Comparison of ENCODE assay signal across 12 cellular contexts in genomic region chr2:45759310-45759851, GRCh38.
DNase-seq lines count a peak whose midpoint lies in the region; ATAC-seq and TF ChIP-seq lines count a peak whose summit lies in the region.
"Had no signal": no experiment of that assay in that cellular context is flagged by ENCODE, and none has a peak within 500 bp of the region (broad histone marks: within the 10 kb centered on the region; RNA-seq: fewer than 3 reads in every experiment).

No MANE protein-coding gene starts in this region.

- H3K4me1 ChIP-seq in foreskin keratinocyte = peaks cover 12% of the 10 kb centered on the region
- no peaks in the 10 kb centered on the region for H3K4me1 ChIP-seq in effector memory CD4-positive, alpha-beta T cell (ENCODE audit: control insufficient read depth, insufficient read depth, low read length, poor library complexity, severe bottlenecking)

- no peaks in the 10 kb centered on the region for H3K27me3 ChIP-seq in foreskin keratinocyte
- H3K27me3 ChIP-seq in effector memory CD4-positive, alpha-beta T cell (replicated peaks; ENCODE audit: control insufficient read depth, insufficient read depth, low read length, poor library complexity, severe bottlenecking) = no peaks in the 10 kb centered on the region

- ATAC-seq in foreskin keratinocyte = peak; percentile 70
- peak; percentile 84 for ATAC-seq in sciatic nerve
- ATAC-seq in HG03025 (IDR thresholded peaks at IDR 0.05; ENCODE audit: low FRiP score, unreplicated experiment) = no peak
- no peak for ATAC-seq in HG03095 (IDR thresholded peaks at IDR 0.05; ENCODE audit: unreplicated experiment)

- no peaks in the 10 kb centered on the region for H3K27me3 Mint-ChIP-seq in Calu3 (ENCODE audit: unreplicated experiment)
- H3K27me3 Mint-ChIP-seq: activated B cell treated with CpG ODN at 0.5 μM for 24 hours; activated naive CD4-positive, alpha-beta T cell treated with anti-CD3 and anti-CD28 coated beads, Interleukin-2, amount 50 U/mL, for 24 hours had no signal

- no peak overlapping the region for H3K4me3 ChIP-seq in effector memory CD4-positive, alpha-beta T cell (ENCODE audit: insufficient read depth, low read depth, low read length, poor library complexity, severe bottlenecking)

- TF ChIP-seq CTCF in foreskin keratinocyte (conservative IDR thresholded peaks at IDR 0.05) = no peak
- no peak for TF ChIP-seq CTCF in Calu3 (IDR thresholded peaks at IDR 0.05; ENCODE audit: unreplicated experiment)

- intact Hi-C loops in sciatic nerve (cut with DNase I) = no loop called here
- intact Hi-C loops in Calu3 (cut with micrococcal nuclease; ENCODE audit: unreplicated experiment) = no loop called here

- no TSS peak for BruUV-seq in Calu3 (replicated peaks; lab: Mats Ljungman, UMichigan)

- H3K4me1 Mint-ChIP-seq in Calu3 (ENCODE audit: low read depth, unreplicated experiment) = no peaks in the 10 kb centered on the region
- H3K4me1 Mint-ChIP-seq: activated naive CD4-positive, alpha-beta T cell treated with anti-CD3 and anti-CD28 coated beads, Interleukin-2, amount 50 U/mL, for 24 hours had no signal

- H3K9me3 Mint-ChIP-seq in Calu3 (ENCODE audit: low read depth, unreplicated experiment) = no peaks in the 10 kb centered on the region
- H3K9me3 Mint-ChIP-seq: activated B cell treated with CpG ODN at 0.5 μM for 24 hours; activated naive CD4-positive, alpha-beta T cell treated with anti-CD3 and anti-CD28 coated beads, Interleukin-2, amount 50 U/mL, for 24 hours had no signal

- H3K36me3 ChIP-seq in effector memory CD4-positive, alpha-beta T cell (ENCODE audit: control insufficient read depth, insufficient read depth, low read length) = no peaks in the 10 kb centered on the region

- CTCF ChIA-PET in Calu3 (lab: Charles Lee) = interaction anchor here (1.0 kb wide), 1 partner anchor 19 kb away, joined by 3 read pairs; no protein-coding TSS in a partner anchor

- DNase-seq in GM04504 (ENCODE audit: low read depth) (peak; percentile 55), SK-N-DZ (ENCODE audit: low spot score) (peak; percentile 76), foreskin keratinocyte (peak in 1 of 2 donors; percentile 67), sciatic nerve (ENCODE audit: low spot score) (no peak), Calu3 (no peak)
- DNase-seq in effector memory CD4-positive, alpha-beta T cell = no peak
- DNase-seq: activated B cell treated with CpG ODN at 0.5 μM for 24 hours, erythroblast, Karpas-422 had no signal

- no peak overlapping the region for H3K27ac ChIP-seq in foreskin keratinocyte
- H3K27ac ChIP-seq in effector memory CD4-positive, alpha-beta T cell (ENCODE audit: insufficient read depth, low read length, poor library complexity, severe bottlenecking) = no peak overlapping the region

- no peaks in the 10 kb centered on the region for H3K36me3 Mint-ChIP-seq in Calu3 (ENCODE audit: insufficient read depth, unreplicated experiment)
- H3K36me3 Mint-ChIP-seq: activated naive CD4-positive, alpha-beta T cell treated with anti-CD3 and anti-CD28 coated beads, Interleukin-2, amount 50 U/mL, for 24 hours had no signal

- H3K4me3 Mint-ChIP-seq in Calu3 (ENCODE audit: low read depth, unreplicated experiment) = no peak overlapping the region
- H3K4me3 Mint-ChIP-seq: activated B cell treated with CpG ODN at 0.5 μM for 24 hours; activated naive CD4-positive, alpha-beta T cell treated with anti-CD3 and anti-CD28 coated beads, Interleukin-2, amount 50 U/mL, for 24 hours had no signal

- no peak overlapping the region for H3K27ac Mint-ChIP-seq in Calu3 (ENCODE audit: unreplicated experiment)
- H3K27ac Mint-ChIP-seq: activated B cell treated with CpG ODN at 0.5 μM for 24 hours; activated naive CD4-positive, alpha-beta T cell treated with anti-CD3 and anti-CD28 coated beads, Interleukin-2, amount 50 U/mL, for 24 hours had no signal

- no peaks in the 10 kb centered on the region for H3K9me3 ChIP-seq in effector memory CD4-positive, alpha-beta T cell (ENCODE audit: control insufficient read depth, low read length)

Comparison
In these comparisons a context has a peak if more than half of its experiments do, and no peak if none do; other contexts are left out.
1. DNase-seq: peak in GM04504 (single experiment) and SK-N-DZ (single experiment); none in sciatic nerve (single experiment), effector memory CD4-positive, alpha-beta T cell (0 of 3) and Calu3 (single experiment).
2. ATAC-seq: peak in foreskin keratinocyte (single experiment) and sciatic nerve (single experiment); none in HG03025 (single experiment) and HG03095 (single experiment).